Comparison of ENCODE assay signal across 27 cellular contexts in genomic region chr3:6560259-6560658, GRCh38.
"Had no signal": no experiment of that assay in that cellular context is flagged by ENCODE, and none has a peak within 500 bp of the region (broad histone marks: within the 10 kb centered on the region; RNA-seq: fewer than 3 reads in every experiment).

No MANE protein-coding gene starts in this region.

- H3K36me3 ChIP-seq: stomach, suprapubic skin, thoracic aorta, thyroid gland, tibial artery, tibial nerve, transverse colon, upper lobe of left lung, upper lobe of right lung, uterus, vagina had no signal

- FAIRE-seq: urothelium cell line had no signal

- ATAC-seq: stimulated activated effector memory CD8-positive, alpha-beta T cell treated with anti-CD3 and anti-CD28 coated beads, Interleukin-12 subunit alpha, Interleukin-12 subunit beta, amount 100 ng/mL, for 72 hours; stimulated activated memory B cell treated with anti-CD40 and anti-IgM and Interleukin-4, amounts not matched to agents 10 μg/mL and 1 μg/mL and 100 μg/mL, for 72 hours; stimulated activated naive B cell treated with anti-CD40 and anti-IgM and Interleukin-4, amounts not matched to agents 10 μg/mL and 1 μg/mL and 100 μg/mL, for 72 hours; stimulated activated naive CD8-positive, alpha-beta T cell treated with anti-CD3 and anti-CD28 coated beads, Interleukin-15, amount 100 ng/mL, for 72 hours; stimulated activated naive CD8-positive, alpha-beta T cell treated with anti-CD3 and anti-CD28 coated beads, Interleukin-15, Interleukin-2, amounts not matched to agents 100 U/mL and 50 U/mL, for 24 hours; upper lobe of right lung had no signal

- H3K9me3 ChIP-seq: stomach, suprapubic skin, testis, thoracic aorta, thyroid gland, tibial artery, tibial nerve, transverse colon, upper lobe of left lung, upper lobe of right lung, uterus, vagina had no signal

- H3K27ac ChIP-seq: stomach, suprapubic skin, testis, thoracic aorta, thyroid gland, tibial artery, tibial nerve, transverse colon, upper lobe of left lung, upper lobe of right lung, uterus, vagina had no signal

- H3K4me3 ChIP-seq: stomach, suprapubic skin, testis, thoracic aorta, thyroid gland, tibial artery, tibial nerve, transverse colon, upper lobe of left lung, upper lobe of right lung, uterus, vagina had no signal

- H3K4me1 ChIP-seq: stomach, suprapubic skin, testis, thyroid gland, tibial artery, tibial nerve, transverse colon, upper lobe of left lung, upper lobe of right lung, uterus, vagina had no signal

- H3K27me3 ChIP-seq: stomach, suprapubic skin, testis, thyroid gland, tibial artery, tibial nerve, transverse colon, upper lobe of left lung, upper lobe of right lung, uterus, vagina had no signal

- DNase-seq: stimulated activated CD4-positive, alpha-beta T cell treated with anti-CD3 and anti-CD28 coated beads, Interleukin-2, amount 100 ng/mL, for 48 hours; stimulated activated CD4-positive, alpha-beta T cell treated with anti-CD3 and anti-CD28 coated beads, Interleukin-4, amount 100 ng/mL, for 1 hour; stimulated activated CD4-positive, alpha-beta T cell treated with anti-CD3 and anti-CD28 coated beads, Interleukin-4, amount 100 ng/mL, for 24 hours; stimulated activated CD4-positive, alpha-beta T cell treated with anti-CD3 and anti-CD28 coated beads, Interleukin-4, amount 100 ng/mL, for 4 hours; stimulated activated CD8-positive, alpha-beta memory T cell treated with anti-CD3 and anti-CD28 coated beads, Interleukin-4, amount 100 ng/mL, for 48 hours; stimulated activated naive B cell treated with anti-CD40 and anti-IgM and Interleukin-4, amounts not matched to agents 10 μg/mL and 1 μg/mL and 100 μg/mL, for 72 hours; stimulated activated naive CD4-positive, alpha-beta T cell; stimulated activated naive CD4-positive, alpha-beta T cell treated with Interleukin-2 at 50 U/mL for 16 hours; stimulated activated naive CD8-positive, alpha-beta T cell treated with anti-CD3 and anti-CD28 coated beads, Interleukin-15, amount 100 ng/mL, for 72 hours; stimulated activated naive CD8-positive, alpha-beta T cell treated with anti-CD3 and anti-CD28 coated beads, Interleukin-15, Interleukin-2, amounts not matched to agents 100 U/mL and 50 U/mL, for 24 hours; stomach; substantia nigra; testis; thyroid gland; tibial artery; transverse colon; trophoblast cell; upper lobe of left lung; upper lobe of right lung; uterus had no signal
